8 cellular contexts compared by ENCODE assay signal in genomic region chr1:147600119-147601111, GRCh38. TPM values are rescaled to one million over a fixed set of nuclear protein-coding genes. Genes with fewer than 3 reads are reported as not detected.
A peak's percentile ranks its signal among the peaks of the same experiment; 100 is the strongest.
DNase-seq lines count a peak whose midpoint lies in the region; ATAC-seq and TF ChIP-seq lines count a peak whose summit lies in the region.

No MANE protein-coding gene starts in this region.

- BruUV-seq in PC-9 (replicated peaks; lab: Mats Ljungman, UMichigan) = no TSS peak

- H3K27ac ChIP-seq in PC-9 = peak overlapping the region; percentile 32; the same call in 1 of the 2 replicates
- peak overlapping the region; percentile 84 for H3K27ac ChIP-seq in cingulate gyrus (ENCODE audit: low read depth, low read length)
- peak overlapping the region; percentile 91 for H3K27ac ChIP-seq in vagina

- no peaks in the 10 kb centered on the region for H4K20me1 ChIP-seq in PC-9 (ENCODE audit: insufficient read depth)

- TF ChIP-seq CTCF in BE2C (IDR thresholded peaks at IDR 0.05; ENCODE audit: low read depth, low read length) = no peak
- TF ChIP-seq CTCF in PC-9 (conservative IDR thresholded peaks at IDR 0.05) = no peak
- TF ChIP-seq CTCF in mucosa of descending colon (IDR thresholded peaks at IDR 0.05) = no peak
- no peak for TF ChIP-seq CTCF in vagina (IDR thresholded peaks at IDR 0.05)

- H3K4me1 ChIP-seq in BE2C (peaks cover 12% of the 10 kb centered on the region; the same call in 1 of the 2 replicates), PC-9 (replicated peaks; ENCODE audit: insufficient read depth) (peaks cover 15% of the 10 kb centered on the region), mucosa of descending colon (ENCODE audit: low read depth) (no peaks in the 10 kb centered on the region), vagina (peaks cover 22% of the 10 kb centered on the region)

- no peak for ATAC-seq in mucosa of descending colon

- in situ Hi-C loops in GM18951 (cut with MboI; ENCODE audit: low sequenced_read_pairs, unreplicated experiment) = no loop called here

- H2AFZ ChIP-seq in PC-9 = no peak overlapping the region

- 0 out of 2 replicates have a peak, but pooled peaks cover 3% of the 10 kb centered on the region for H3F3A ChIP-seq in PC-9 (ENCODE audit: insufficient read depth, low read depth)

- H3K9me2 ChIP-seq in PC-9 (ENCODE audit: insufficient read depth) = no peaks in the 10 kb centered on the region

- TF ChIP-seq POLR2A in GM18951 (IDR thresholded peaks at IDR 0.05; ENCODE audit: extremely low read depth, insufficient read depth, insufficient read length) (peak; percentile 59), vagina (IDR thresholded peaks at IDR 0.05) (peak; percentile 13 to 46)

- peaks cover 46% of the 10 kb centered on the region for H3K79me2 ChIP-seq in PC-9 (ENCODE audit: low read depth)

- H3K27me3 ChIP-seq in BE2C = no peaks in the 10 kb centered on the region
- H3K27me3 ChIP-seq in PC-9 (ENCODE audit: insufficient read depth, low read depth) = no peaks in the 10 kb centered on the region
- H3K27me3 ChIP-seq in vagina = no peaks in the 10 kb centered on the region

- H3K36me3 ChIP-seq in BE2C (peaks cover 4% of the 10 kb centered on the region; the same call in 1 of the 2 replicates), PC-9 (ENCODE audit: low read depth) (peaks cover 6% of the 10 kb centered on the region), mucosa of descending colon (ENCODE audit: low read depth) (no peaks in the 10 kb centered on the region), vagina (no peaks in the 10 kb centered on the region)

- H3K4me3 ChIP-seq in BE2C (ENCODE audit: low read depth, low read length) (peak overlapping the region; percentile 68), PC-9 (peak overlapping the region; percentile 71), mucosa of descending colon (peak overlapping the region; percentile 57), vagina (peak overlapping the region; percentile 71 to 89)

- peak overlapping the region; percentile 89 for H3K4me2 ChIP-seq in PC-9

- DNase-seq in BE2C = no peak
- peak in 1 of 2 experiments; percentile 67 for DNase-seq in PC-9
- DNase-seq in mucosa of descending colon = no peak
- no peak for DNase-seq in vagina (ENCODE audit: extremely low spot score in 2 of 2)
- no peak for DNase-seq in activated CD4-positive, CD25-positive, alpha-beta regulatory T cell treated with anti-CD3 and anti-CD28 coated beads, Interleukin-2, amount 50 U/mL, for 72 hours
- DNase-seq in putamen (ENCODE audit: low spot score) = no peak

- POLR2A ChIA-PET in PC-9 (lab: Charles Lee; ENCODE audit: unreplicated experiment) = interaction anchor here (0.5 to 1.0 kb wide), 5 partner anchors 31 to 181 kb away, joined by 3 to 35 read pairs (median 4); partner anchors contain the start of gene BCL9

- CTCF ChIA-PET in PC-9 (lab: Charles Lee) = interaction anchor here (0.6 kb wide), 1 partner anchor 292 kb away, joined by 3 read pairs; no protein-coding TSS in a partner anchor

- H3K9me3 ChIP-seq in BE2C = no peaks in the 10 kb centered on the region
- no peaks in the 10 kb centered on the region for H3K9me3 ChIP-seq in PC-9 (ENCODE audit: insufficient read depth, low read depth)
- H3K9me3 ChIP-seq in mucosa of descending colon = no peaks in the 10 kb centered on the region
- no peaks in the 10 kb centered on the region for H3K9me3 ChIP-seq in vagina

- intact Hi-C loops in PC-9 (cut with micrococcal nuclease; ENCODE audit: unreplicated experiment) (loop anchor here (1.0 kb wide), 1 partner anchor 85 kb away; no protein-coding TSS in a partner anchor), mucosa of descending colon (cut with DNase I, micrococcal nuclease) (no loop called here), vagina (cut with DNase I) (loop anchor here (2.0 kb wide), 1 partner anchor 60 kb away; the partner anchor contains the start of gene BCL9)

RNA-seq across cellular contexts. Expression of gene BCL9, which starts 59.1 kb away (rescaled TPM):
- polyA plus RNA-seq in BE2C (2012; ENCODE audit: insufficient read depth, insufficient read length, low read depth) = 15.8 TPM
- total RNA-seq in PC-9 (2021) (31.3 and 32.2 TPM in 2 replicates), mucosa of descending colon (10 to 100 TPM; 17.2 to 24.9 (median 18.6) TPM), vagina (16.5 TPM)

Comparison
In these comparisons a context has a peak if more than half of its experiments do, and no peak if none do; other contexts are left out.
1. H3K27ac ChIP-seq: peak in every context shown above with its lines; median percentile 91 in vagina; 84 in cingulate gyrus; 32 in PC-9.
2. intact Hi-C loops: an anchor here in PC-9 (1.0 kb wide) and vagina (2.0 kb wide); none called in mucosa of descending colon.